30 cellular contexts compared by ENCODE assay signal in genomic region chr20:57966609-57967008, GRCh38.
"Had no signal": no experiment of that assay in that cellular context is flagged by ENCODE, and none has a peak within 500 bp of the region (broad histone marks: within the 10 kb centered on the region; RNA-seq: fewer than 3 reads in every experiment).

No MANE protein-coding gene starts in this region.

- H3K27me3 ChIP-seq: neural progenitor cell, ovary, suprapubic skin, testis, tibial artery, transverse colon, uterus had no signal

- H3K4me3 Mint-ChIP-seq: natural killer cell; nephron; neural progenitor cell; stimulated activated memory B cell treated with anti-CD40 and anti-IgM and Interleukin-4, amounts not matched to agents 10 μg/mL and 1 μg/mL and 100 μg/mL, for 72 hours; stimulated activated naive CD8-positive, alpha-beta T cell treated with anti-CD3 and anti-CD28 coated beads, Interleukin-15, amount 100 ng/mL, for 72 hours; type B pancreatic cell had no signal

- H3K27ac ChIP-seq: neural progenitor cell, ovary, parathyroid adenoma, psoas muscle, skin epidermis, spleen, suprapubic skin, testis, tibial artery, transverse colon, upper lobe of right lung, uterus had no signal

- ATAC-seq: natural killer cell; psoas muscle; right cardiac atrium; sciatic nerve; stimulated activated memory B cell treated with anti-CD40 and anti-IgM and Interleukin-4, amounts not matched to agents 10 μg/mL and 1 μg/mL and 100 μg/mL, for 72 hours; stimulated activated naive CD8-positive, alpha-beta T cell treated with anti-CD3 and anti-CD28 coated beads, Interleukin-15, amount 100 ng/mL, for 72 hours; stimulated activated naive CD8-positive, alpha-beta T cell treated with anti-CD3 and anti-CD28 coated beads, Interleukin-15, Interleukin-2, amounts not matched to agents 100 U/mL and 50 U/mL, for 24 hours; upper lobe of right lung had no signal

- H3K9me3 ChIP-seq: ovary, psoas muscle, spleen, suprapubic skin, testis, tibial artery, transverse colon, upper lobe of right lung, uterus had no signal

- H3K27ac Mint-ChIP-seq: natural killer cell; nephron; neural progenitor cell; progenitor cell of endocrine pancreas; stimulated activated memory B cell treated with anti-CD40 and anti-IgM and Interleukin-4, amounts not matched to agents 10 μg/mL and 1 μg/mL and 100 μg/mL, for 72 hours; stimulated activated naive CD8-positive, alpha-beta T cell treated with anti-CD3 and anti-CD28 coated beads, Interleukin-15, amount 100 ng/mL, for 72 hours; type B pancreatic cell had no signal

- H3K9ac ChIP-seq: neural progenitor cell, parathyroid adenoma had no signal

- H2AFZ ChIP-seq: neural progenitor cell, parathyroid adenoma had no signal

- H3K36me3 Mint-ChIP-seq: natural killer cell; neural progenitor cell; stimulated activated memory B cell treated with anti-CD40 and anti-IgM and Interleukin-4, amounts not matched to agents 10 μg/mL and 1 μg/mL and 100 μg/mL, for 72 hours; type B pancreatic cell had no signal

- H3K4me1 ChIP-seq: neural progenitor cell, parathyroid adenoma, psoas muscle, spleen, transverse colon, upper lobe of right lung, uterus had no signal

- DNase-seq: natural killer cell; occipital lobe; ovary; psoas muscle; right cardiac atrium; spleen; stimulated activated CD4-positive, alpha-beta T cell treated with anti-CD3 and anti-CD28 coated beads, Interleukin-12 subunit alpha, Interleukin-12 subunit beta, amount 100 ng/mL, for 4 hours; stimulated activated CD4-positive, alpha-beta T cell treated with anti-CD3 and anti-CD28 coated beads, Interleukin-1b, Interleukin-23, amount 100 ng/mL, for 48 hours; stimulated activated CD4-positive, alpha-beta T cell treated with anti-CD3 and anti-CD28 coated beads, Interleukin-4, amount 100 ng/mL, for 1 hour; stimulated activated CD4-positive, alpha-beta T cell treated with anti-CD3 and anti-CD28 coated beads, Interleukin-4, amount 100 ng/mL, for 4 hours; stimulated activated CD8-positive, alpha-beta memory T cell treated with anti-CD3 and anti-CD28 coated beads, Interleukin-4, amount 100 ng/mL, for 48 hours; stimulated activated naive CD4-positive, alpha-beta T cell; stimulated activated naive CD8-positive, alpha-beta T cell treated with anti-CD3 and anti-CD28 coated beads, Interleukin-15, amount 100 ng/mL, for 72 hours; stimulated activated naive CD8-positive, alpha-beta T cell treated with anti-CD3 and anti-CD28 coated beads, Interleukin-15, Interleukin-2, amounts not matched to agents 100 U/mL and 50 U/mL, for 24 hours; substantia nigra; testis; tibial artery; transverse colon; upper lobe of right lung; uterus had no signal

- H3K4me1 Mint-ChIP-seq: natural killer cell; stimulated activated memory B cell treated with anti-CD40 and anti-IgM and Interleukin-4, amounts not matched to agents 10 μg/mL and 1 μg/mL and 100 μg/mL, for 72 hours; stimulated activated naive CD8-positive, alpha-beta T cell treated with anti-CD3 and anti-CD28 coated beads, Interleukin-15, amount 100 ng/mL, for 72 hours had no signal

- H3K4me3 ChIP-seq: neural progenitor cell, ovary, psoas muscle, skin epidermis, smooth muscle cell, spleen, suprapubic skin, testis, tibial artery, transverse colon, upper lobe of right lung, uterus had no signal

- H3K79me2 ChIP-seq: parathyroid adenoma had no signal

- H3K36me3 ChIP-seq: neural progenitor cell, ovary, spleen, suprapubic skin, tibial artery, transverse colon, upper lobe of right lung, uterus had no signal

- H3K4me2 ChIP-seq: neural progenitor cell, smooth muscle cell had no signal

- H3K9me3 Mint-ChIP-seq: natural killer cell; neural progenitor cell; stimulated activated naive CD8-positive, alpha-beta T cell treated with anti-CD3 and anti-CD28 coated beads, Interleukin-15, amount 100 ng/mL, for 72 hours had no signal
